ENCODE assay signal across 1 cellular context in genomic region chr12:15811192-15812127, GRCh38.
TF ChIP-seq lines count a peak whose summit lies in the region.

No MANE protein-coding gene starts in this region.

TF ChIP-seq in HepG2, 621 proteins besides CTCF, POLR2A, EP300 and RAD21:
- TF ChIP-seq ARNTL (CRISPR knock-in tag; IDR thresholded peaks at IDR 0.05), result no peak
- no peak for TF ChIP-seq PHB2 (IDR thresholded peaks at IDR 0.05; ENCODE audit: partially characterized antibody)
- TF ChIP-seq MIXL1 (CRISPR knock-in tag; IDR thresholded peaks at IDR 0.05), result 0 out of 2 replicates have a peak, but pooled peaks have one; percentile 20
- TF ChIP-seq ZNF776 (CRISPR knock-in tag; IDR thresholded peaks at IDR 0.05), result no peak
- TF ChIP-seq BCL6 (CRISPR knock-in tag; IDR thresholded peaks at IDR 0.05), result 0 out of 2 replicates have a peak, but pooled peaks have one; percentile 29
- TF ChIP-seq FOXA3 (CRISPR knock-in tag; IDR thresholded peaks at IDR 0.05), result 0 out of 2 replicates have a peak, but pooled peaks have one; percentile 39
- TF ChIP-seq GATAD2A (CRISPR knock-in tag; IDR thresholded peaks at IDR 0.05), result peak; percentile 51; the same call in 1 of the 2 replicates
- TF ChIP-seq ARID5B (CRISPR knock-in tag; IDR thresholded peaks at IDR 0.05), result 0 out of 2 replicates have a peak, but pooled peaks have one; percentile 31
- TF ChIP-seq FOXP1 (IDR thresholded peaks at IDR 0.05), result no peak
- peak; percentile 63; the same call in 1 of the 2 replicates for TF ChIP-seq FOXP1 (CRISPR knock-in tag; IDR thresholded peaks at IDR 0.05)
